In genomic region chr5:65479527-65479926, GRCh38 we compare ENCODE assay signal across 1 cellular context.
TF ChIP-seq lines count a peak whose summit lies in the region.

No MANE protein-coding gene starts in this region.

TF ChIP-seq in endothelial cell of umbilical vein, 7 proteins besides CTCF, POLR2A, EP300 and RAD21 (continued from another document):
- no peak for TF ChIP-seq EZH2 (IDR thresholded peaks at IDR 0.05; ENCODE audit: borderline replicate concordance, low read depth, low read length, severe bottlenecking)
- no peak for TF ChIP-seq POLR2AphosphoS5 (IDR thresholded peaks at IDR 0.05; ENCODE audit: insufficient read depth, low read depth, low read length)
- no peak for TF ChIP-seq FOS (IDR thresholded peaks at IDR 0.05; ENCODE audit: borderline replicate concordance, insufficient read depth, low read length)
- TF ChIP-seq GATA2 (IDR thresholded peaks at IDR 0.05; ENCODE audit: insufficient read depth, insufficient read length, low read depth, low read length) = no peak
- TF ChIP-seq MYC (IDR thresholded peaks at IDR 0.05; ENCODE audit: low read depth, low read length) = no peak
TF ChIP-seq in endothelial cell of umbilical vein: peak in this region for 0.
